In the genomic region with DNA sequence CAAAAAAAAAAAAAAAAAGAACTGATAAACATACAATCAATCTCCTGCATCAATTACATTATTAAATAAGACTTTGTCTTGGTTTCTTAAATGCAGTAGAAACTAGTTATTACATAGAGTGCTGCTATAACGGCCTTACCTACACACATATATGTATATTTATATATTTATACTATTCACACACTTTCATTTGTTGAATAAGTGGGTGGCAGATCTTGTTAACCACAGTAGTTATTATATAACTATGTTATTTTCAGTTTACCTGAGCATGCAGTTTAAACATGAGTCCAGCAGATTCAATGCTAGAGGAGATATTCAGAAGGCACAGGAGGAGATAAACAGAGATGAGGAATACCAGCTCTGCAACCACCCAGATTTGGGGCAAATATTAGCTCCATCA, we compare ENCODE assay signal across 19 cellular contexts.
DNase-seq lines count a peak whose midpoint lies in the region; ATAC-seq and TF ChIP-seq lines count a peak whose summit lies in the region.
"Had no signal": no experiment of that assay in that cellular context is flagged by ENCODE, and none has a peak within 500 bp of the region (broad histone marks: within the 10 kb centered on the region; RNA-seq: fewer than 3 reads in every experiment).

No MANE protein-coding gene starts in this region.

- H3K27me3 ChIP-seq in smooth muscle cell (ENCODE audit: low read depth): no peaks in the 10 kb centered on the region

- H2AFZ ChIP-seq in smooth muscle cell (ENCODE audit: low read depth): no peak overlapping the region

- DNase-seq in Right ventricle myocardium inferior (ENCODE audit: missing footprints) (no peak), smooth muscle cell (lab: John Stamatoyannopoulos, UW; ENCODE audit: unreplicated experiment) (no peak), HCEC 1CT (no peak)
- no peak for DNase-seq in stimulated activated naive CD4-positive, alpha-beta T cell treated with Interleukin-2 at 50 U/mL for 16 hours (lab: John Stamatoyannopoulos, UW)
- DNase-seq: activated CD4-positive, CD25-positive, alpha-beta regulatory T cell; activated naive CD4-positive, alpha-beta T cell; CD4-positive, CD25-positive, alpha-beta regulatory T cell; dermis blood vessel endothelial cell; left cardiac atrium; NCI-H2081 treated with DMSO at 0.1 percent for 48 hours; NCI-H774; RPMI8226; stimulated activated CD4-positive, alpha-beta T cell treated with anti-CD3 and anti-CD28 coated beads, Interleukin-12 subunit alpha, Interleukin-12 subunit beta, amount 100 ng/mL, for 4 hours; T-helper 1 cell had no signal

- no peaks in the 10 kb centered on the region for H3K4me1 ChIP-seq in smooth muscle cell (ENCODE audit: low read depth)
- H3K4me1 ChIP-seq: A549 had no signal

- ATAC-seq in GM18511 (IDR thresholded peaks at IDR 0.05; ENCODE audit: unreplicated experiment) (peak; percentile 71), GM19438 (IDR thresholded peaks at IDR 0.05; ENCODE audit: low read depth, unreplicated experiment) (peak; percentile 56), HG02623 (IDR thresholded peaks at IDR 0.05; ENCODE audit: unreplicated experiment) (peak; percentile 50), HG03139 (IDR thresholded peaks at IDR 0.05; ENCODE audit: unreplicated experiment) (peak; percentile 55), Right ventricle myocardium inferior (no peak)
- ATAC-seq: A549, left cardiac atrium had no signal

- H3F3A ChIP-seq in smooth muscle cell (ENCODE audit: low read depth): no peaks in the 10 kb centered on the region

- WGBS in smooth muscle cell (ENCODE audit: low lambda C conversion rate): 98% methylated on average over 1 of the region's 1 CpG

- no peaks in the 10 kb centered on the region for H3K79me2 ChIP-seq in smooth muscle cell (ENCODE audit: low read depth)

- H3K27ac ChIP-seq in smooth muscle cell (ENCODE audit: low read depth): no peak overlapping the region
- H3K27ac ChIP-seq: A549 had no signal

- H4K20me1 ChIP-seq in smooth muscle cell (ENCODE audit: low read depth): no peaks in the 10 kb centered on the region

- H3K9ac ChIP-seq in smooth muscle cell (ENCODE audit: low read depth): no peak overlapping the region

- intact Hi-C loops in Right ventricle myocardium inferior (cut with DNase I): no loop called here

- no peak for TF ChIP-seq CTCF in smooth muscle cell (IDR thresholded peaks at IDR 0.05; ENCODE audit: borderline replicate concordance, insufficient read depth, poor library complexity, severe bottlenecking)

- H3K4me3 ChIP-seq in smooth muscle cell: no peak overlapping the region
- H3K4me3 ChIP-seq: A549 had no signal

- H3K36me3 ChIP-seq in smooth muscle cell (ENCODE audit: low read depth): peaks cover 5% of the 10 kb centered on the region

- H3K9me3 ChIP-seq in smooth muscle cell (replicated peaks; ENCODE audit: low read depth): no peaks in the 10 kb centered on the region
- H3K9me3 ChIP-seq: A549 had no signal

- no peak overlapping the region for H3K4me2 ChIP-seq in smooth muscle cell
- H3K4me2 ChIP-seq: A549 had no signal
